In the genomic region with DNA sequence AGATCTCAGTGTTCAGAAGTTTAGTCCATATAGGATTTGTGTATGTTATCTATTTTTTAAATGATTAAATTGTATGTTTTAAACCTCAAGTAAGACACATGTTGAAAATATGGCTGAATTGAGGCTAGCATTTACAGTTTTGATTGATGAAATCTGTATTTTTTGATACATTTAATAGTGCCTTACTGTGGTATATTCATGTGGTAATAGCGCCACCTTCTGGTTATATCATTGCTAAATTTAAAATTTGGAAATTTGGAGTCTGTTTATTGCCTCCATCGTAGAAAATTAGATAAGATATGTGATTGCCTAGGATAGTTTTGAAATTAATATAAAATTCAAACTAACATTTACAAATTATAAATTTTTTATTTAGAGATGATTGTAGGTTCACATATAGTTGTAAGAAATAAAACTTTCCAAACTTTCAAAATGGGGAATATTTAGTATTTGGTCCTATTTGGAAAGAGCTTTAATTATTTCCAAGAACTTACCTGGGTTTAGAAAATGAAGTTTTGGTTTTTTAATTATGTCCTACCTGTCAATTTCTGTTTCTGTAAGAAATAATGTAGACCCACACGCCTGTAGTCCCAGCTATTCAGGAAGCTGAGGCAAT, we compare ENCODE assay signal across 9 cellular contexts. TPM values are rescaled to one million over a fixed set of nuclear protein-coding genes. Genes with fewer than 3 reads are reported as not detected.
DNase-seq lines count a peak whose midpoint lies in the region; ATAC-seq and TF ChIP-seq lines count a peak whose summit lies in the region.
"Had no signal": no experiment of that assay in that cellular context is flagged by ENCODE, and none has a peak within 500 bp of the region (broad histone marks: within the 10 kb centered on the region; RNA-seq: fewer than 3 reads in every experiment).

No MANE protein-coding gene starts in this region.

- intact Hi-C loops in esophagus squamous epithelium (cut with DNase I) = loop anchor here (5.0 kb wide), 1 partner anchor 138 kb away; no protein-coding TSS in a partner anchor

- H2AFZ ChIP-seq in osteoblast (ENCODE audit: low read length) = no peak overlapping the region

- no peak overlapping the region for H3K27ac Mint-ChIP-seq in activated naive CD8-positive, alpha-beta T cell treated with anti-CD3 and anti-CD28 coated beads, Interleukin-2, amount 50 U/mL, for 24 hours
- H3K27ac Mint-ChIP-seq: dendritic cell treated with granulocyte-macrophage colony-stimulating factor and Interleukin-4, amounts not matched to agents 40 ng/mL and 50 ng/mL, for 4 days had no signal

- peak; percentile 80 for TF ChIP-seq CTCF in RWPE2 (IDR thresholded peaks at IDR 0.05; ENCODE audit: poor library complexity, severe bottlenecking)
- peak; percentile 43 to 85 (median 72) for TF ChIP-seq CTCF in esophagus squamous epithelium (IDR thresholded peaks at IDR 0.05)
- TF ChIP-seq CTCF in osteoblast (IDR thresholded peaks at IDR 0.05; ENCODE audit: extremely low read depth, low read depth, low read length) = peak; percentile 58

- no peak overlapping the region for H3K4me2 ChIP-seq in osteoblast (ENCODE audit: insufficient read depth, low read length)

- H3K27me3 Mint-ChIP-seq in activated naive CD8-positive, alpha-beta T cell treated with anti-CD3 and anti-CD28 coated beads, Interleukin-2, amount 50 U/mL, for 24 hours = no peaks in the 10 kb centered on the region
- H3K27me3 Mint-ChIP-seq: dendritic cell treated with granulocyte-macrophage colony-stimulating factor and Interleukin-4, amounts not matched to agents 40 ng/mL and 50 ng/mL, for 4 days had no signal

- no peaks in the 10 kb centered on the region for H3K36me3 Mint-ChIP-seq in activated naive CD8-positive, alpha-beta T cell treated with anti-CD3 and anti-CD28 coated beads, Interleukin-2, amount 50 U/mL, for 24 hours (ENCODE audit: low read depth)

- H3K9me3 ChIP-seq in RWPE2 (ENCODE audit: severe bottlenecking) (no peaks in the 10 kb centered on the region), esophagus squamous epithelium (no peaks in the 10 kb centered on the region), osteoblast (ENCODE audit: low read depth, low read length) (no peaks in the 10 kb centered on the region)

- H3K9me3 Mint-ChIP-seq in activated naive CD8-positive, alpha-beta T cell treated with anti-CD3 and anti-CD28 coated beads, Interleukin-2, amount 50 U/mL, for 24 hours = peaks cover 2% of the 10 kb centered on the region
- H3K9me3 Mint-ChIP-seq: dendritic cell treated with granulocyte-macrophage colony-stimulating factor and Interleukin-4, amounts not matched to agents 40 ng/mL and 50 ng/mL, for 4 days had no signal

- H3K4me3 ChIP-seq in Jurkat, Clone E6-1 (ENCODE audit: low read length) = no peak overlapping the region
- H3K4me3 ChIP-seq in RWPE2 (ENCODE audit: severe bottlenecking) (no peak overlapping the region), esophagus squamous epithelium (no peak overlapping the region), osteoblast (ENCODE audit: insufficient read depth, low read length) (no peak overlapping the region)

- ATAC-seq in RWPE2 (ENCODE audit: low read depth) (peak; percentile 38; the same call in 1 of the 3 replicates), HG03521 (IDR thresholded peaks at IDR 0.05; ENCODE audit: unreplicated experiment) (no peak)
- ATAC-seq in activated naive CD8-positive, alpha-beta T cell treated with anti-CD3 and anti-CD28 coated beads, Interleukin-2, amount 50 U/mL, for 24 hours = no peak

- H3K4me1 Mint-ChIP-seq in activated naive CD8-positive, alpha-beta T cell treated with anti-CD3 and anti-CD28 coated beads, Interleukin-2, amount 50 U/mL, for 24 hours = no peaks in the 10 kb centered on the region

- no peak overlapping the region for H3K4me3 Mint-ChIP-seq in activated naive CD8-positive, alpha-beta T cell treated with anti-CD3 and anti-CD28 coated beads, Interleukin-2, amount 50 U/mL, for 24 hours
- H3K4me3 Mint-ChIP-seq: dendritic cell treated with granulocyte-macrophage colony-stimulating factor and Interleukin-4, amounts not matched to agents 40 ng/mL and 50 ng/mL, for 4 days had no signal

- H3K79me2 ChIP-seq in osteoblast (ENCODE audit: insufficient read depth, low read length) = no peaks in the 10 kb centered on the region

- H3K36me3 ChIP-seq in RWPE2 (ENCODE audit: low read depth) = peaks cover 34% of the 10 kb centered on the region
- H3K36me3 ChIP-seq in esophagus squamous epithelium = peaks cover 0 to 27% (median 0%) of the 10 kb centered on the region in 3 donors
- no peaks in the 10 kb centered on the region for H3K36me3 ChIP-seq in osteoblast (ENCODE audit: insufficient read depth, low read length)

- H3K4me1 ChIP-seq in RWPE2 (ENCODE audit: insufficient read depth, poor library complexity, severe bottlenecking) (no peaks in the 10 kb centered on the region), esophagus squamous epithelium (no peaks in the 10 kb centered on the region), osteoblast (ENCODE audit: insufficient read depth, low read length) (no peaks in the 10 kb centered on the region)

- H3K27ac ChIP-seq in RWPE2 (ENCODE audit: poor library complexity, severe bottlenecking) (no peak overlapping the region), esophagus squamous epithelium (no peak overlapping the region), osteoblast (ENCODE audit: low read depth, low read length) (no peak overlapping the region)

- H3K27me3 ChIP-seq in RWPE2 (ENCODE audit: insufficient read depth, poor library complexity, severe bottlenecking) = no peaks in the 10 kb centered on the region
- H3K27me3 ChIP-seq in esophagus squamous epithelium = no peaks in the 10 kb centered on the region
- no peaks in the 10 kb centered on the region for H3K27me3 ChIP-seq in osteoblast (ENCODE audit: insufficient read depth, low read length)

- 35% methylated on average over 3 of the region's 3 CpGs for WGBS in esophagus squamous epithelium, 2 donors

- no peaks in the 10 kb centered on the region for H4K20me1 ChIP-seq in osteoblast (ENCODE audit: insufficient read depth, low read length)

- no peak for TF ChIP-seq POLR2A in esophagus squamous epithelium (IDR thresholded peaks at IDR 0.05)

- DNase-seq in CD1c-positive myeloid dendritic cell (ENCODE audit: extremely low spot score) = peak; percentile 74
- DNase-seq in Jurkat, Clone E6-1 (ENCODE audit: low read depth, low spot score) = peak; percentile 46
- no peak for DNase-seq in RWPE2 (ENCODE audit: low spot score)
- no peak for DNase-seq in esophagus squamous epithelium (lab: John Stamatoyannopoulos, UW)
- DNase-seq in osteoblast (ENCODE audit: insufficient read length, low spot score, missing footprints) = no peak
- no peak for DNase-seq in cortex of kidney (lab: John Stamatoyannopoulos, UW)
- no peak for DNase-seq in activated naive CD8-positive, alpha-beta T cell treated with anti-CD3 and anti-CD28 coated beads, Interleukin-2, amount 50 U/mL, for 24 hours

RNA-seq across cellular contexts. Expression of gene ARMS2, which starts 19.1 kb away (rescaled TPM):
- not detected for polyA plus RNA-seq in Jurkat, Clone E6-1 (2012; ENCODE audit: insufficient read depth, insufficient read length)
- total RNA-seq in esophagus squamous epithelium (not detected), osteoblast (not detected in 2 replicates)

RNA-seq across cellular contexts. Expression of gene HTRA1, which starts 26.0 kb away (rescaled TPM):
- not detected for polyA plus RNA-seq in Jurkat, Clone E6-1 (2012; ENCODE audit: insufficient read depth, insufficient read length)
- total RNA-seq in esophagus squamous epithelium (10 to 100 TPM in 3 of 4 donors, 1 to 10 TPM in 1; 6.3 to 62.2 (median 25.8) TPM), osteoblast (392 and 413 TPM in 2 replicates)

Comparison
In these comparisons a context has a peak if more than half of its experiments do, and no peak if none do; other contexts are left out.
1. DNase-seq: peak in CD1c-positive myeloid dendritic cell (single experiment) and Jurkat, Clone E6-1 (single experiment); none in RWPE2 (single experiment), esophagus squamous epithelium (single experiment), osteoblast (single experiment), cortex of kidney (single experiment) and activated naive CD8-positive, alpha-beta T cell treated with anti-CD3 and anti-CD28 coated beads, Interleukin-2, amount 50 U/mL, for 24 hours (single experiment).
2. Peak in every context shown above with its lines, with median percentiles within 50 percentile points of each other: CTCF ChIP-seq.